8 cellular contexts compared by ENCODE assay signal in genomic region chr6:35522660-35523658, GRCh38. TPM values are rescaled to one million over a fixed set of nuclear protein-coding genes. Genes with fewer than 3 reads are reported as not detected.
DNase-seq lines count a peak whose midpoint lies in the region; ATAC-seq and TF ChIP-seq lines count a peak whose summit lies in the region.

No MANE protein-coding gene starts in this region.

- peaks cover 2% of the 10 kb centered on the region for H3K27me3 Mint-ChIP-seq in endodermal cell (ENCODE audit: insufficient read depth)

- H3K36me3 Mint-ChIP-seq in endodermal cell (ENCODE audit: low read depth), result no peaks in the 10 kb centered on the region

- H3K4me3 Mint-ChIP-seq in endodermal cell, result no peak overlapping the region

- H3K9ac ChIP-seq in endodermal cell (ENCODE audit: extremely low read depth, low read length, poor library complexity, severe bottlenecking), result no peak overlapping the region

- H3K27ac ChIP-seq in endodermal cell (ENCODE audit: low read depth, low read length), result no peak overlapping the region

- H3K27me3 ChIP-seq in endodermal cell (ENCODE audit: control insufficient read depth, insufficient read depth, low read length, poor library complexity, severe bottlenecking), result no peaks in the 10 kb centered on the region

- peaks cover 2% of the 10 kb centered on the region for H3K4me1 Mint-ChIP-seq in endodermal cell

- DNase-seq in COLO668 (lab: John Stamatoyannopoulos, UW; ENCODE audit: unreplicated experiment) (peak; percentile 58), NCI-H748 (lab: John Stamatoyannopoulos, UW; ENCODE audit: unreplicated experiment) (peak; percentile 67), endodermal cell (peak; percentile 95), middle frontal gyrus (ENCODE audit: extremely low spot score, low spot score) (peak; percentile 6)
- peak; percentile 42 to 84 (median 75) for DNase-seq in activated CD8-positive, alpha-beta memory T cell treated with anti-CD3 and anti-CD28 coated beads for 48 hours (ENCODE audit: low read depth in 2 of 3, low spot score in 2 of 3)
- peak; percentile 54 to 59 for DNase-seq in stimulated activated CD8-positive, alpha-beta memory T cell treated with anti-CD3 and anti-CD28 coated beads, Interleukin-4, amount 100 ng/mL, for 1 hour (ENCODE audit: low read depth in 2 of 2, low spot score in 1 of 2)

- no peaks in the 10 kb centered on the region for H3K4me1 ChIP-seq in endodermal cell (ENCODE audit: control insufficient read depth, insufficient read depth, low read length)

- H3K4me3 ChIP-seq in endodermal cell (ENCODE audit: low read length), result no peak overlapping the region

- no peak overlapping the region for H3K27ac Mint-ChIP-seq in endodermal cell

- no peaks in the 10 kb centered on the region for H3K36me3 ChIP-seq in endodermal cell (ENCODE audit: control insufficient read depth, insufficient read depth, low read length)

- WGBS in endodermal cell (ENCODE audit: insufficient coverage in 1 of 2, insufficient read length in 1 of 2), 2 experiments, result 50 to 60% methylated on average over 17 to 32 of the region's 32 CpGs

- TF ChIP-seq CTCF in endodermal cell (conservative IDR thresholded peaks at IDR 0.05), result peak; percentile 99

- no peaks in the 10 kb centered on the region for H3K9me3 Mint-ChIP-seq in endodermal cell

- H3K9me3 ChIP-seq in endodermal cell (ENCODE audit: control insufficient read depth, low read length), result no peaks in the 10 kb centered on the region

- ATAC-seq in HG02678 (IDR thresholded peaks at IDR 0.05; ENCODE audit: unreplicated experiment) (peak; percentile 42), HG03135 (IDR thresholded peaks at IDR 0.05; ENCODE audit: unreplicated experiment) (no peak)

RNA-seq across cellular contexts. Expression of gene TULP1, which starts 10.3 kb away (rescaled TPM):
- total RNA-seq in endodermal cell, result 1 to 10 TPM in 1 of 2 donors, under 1 TPM in 1; 0.29 to 4.0 TPM
- 0.25 TPM for polyA plus RNA-seq in endodermal cell (2013, experiment 1 of 2)
- 0.12 TPM for polyA plus RNA-seq in endodermal cell (2013, experiment 2 of 2)

RNA-seq across cellular contexts. Expression of gene TEAD3, which starts 26.1 kb away (rescaled TPM):
- total RNA-seq in endodermal cell, result 10 to 100 TPM; 22.7 to 29.2 TPM
- polyA plus RNA-seq in endodermal cell (2013, experiment 1 of 2), result 32.4 TPM
- 30.3 TPM for polyA plus RNA-seq in endodermal cell (2013, experiment 2 of 2)

RNA-seq across cellular contexts. Expression of gene RPL10A, which starts 54.8 kb away (rescaled TPM):
- total RNA-seq in endodermal cell, result 1,000 to 10,000 TPM; 1,411 to 1,652 TPM
- polyA plus RNA-seq in endodermal cell (2013, experiment 1 of 2), result 1,752 TPM
- 1,640 TPM for polyA plus RNA-seq in endodermal cell (2013, experiment 2 of 2)

Comparison
In these comparisons a context has a peak if more than half of its experiments do, and no peak if none do; other contexts are left out.
1. DNase-seq: peak in every context shown above with its lines; median percentile 95 in endodermal cell; 75 in activated CD8-positive, alpha-beta memory T cell treated with anti-CD3 and anti-CD28 coated beads for 48 hours; 67 in NCI-H748; 58 in COLO668; 56 in stimulated activated CD8-positive, alpha-beta memory T cell treated with anti-CD3 and anti-CD28 coated beads, Interleukin-4, amount 100 ng/mL, for 1 hour; 6 in middle frontal gyrus.